Comparison of ENCODE assay signal across 16 cellular contexts in genomic region chr4:22454216-22454838, GRCh38.
"Had no signal": no experiment of that assay in that cellular context is flagged by ENCODE, and none has a peak within 500 bp of the region (broad histone marks: within the 10 kb centered on the region; RNA-seq: fewer than 3 reads in every experiment).

No MANE protein-coding gene starts in this region.

- H3K4me2 ChIP-seq: smooth muscle cell had no signal

- H3K4me3 Mint-ChIP-seq: immature natural killer cell; naive thymus-derived CD4-positive, alpha-beta T cell had no signal

- H3K9me3 ChIP-seq: esophagus muscularis mucosa, gastroesophageal sphincter, neutrophil had no signal

- H3K27ac ChIP-seq: epithelial cell of prostate, esophagus muscularis mucosa, gastroesophageal sphincter, neutrophil had no signal

- H3K4me3 ChIP-seq: esophagus muscularis mucosa, gastroesophageal sphincter, smooth muscle cell had no signal

- H3K4me1 ChIP-seq: esophagus muscularis mucosa, gastroesophageal sphincter had no signal

- H3K36me3 ChIP-seq: esophagus muscularis mucosa, gastroesophageal sphincter, neutrophil had no signal

- H3K27me3 ChIP-seq: esophagus muscularis mucosa, gastroesophageal sphincter, neutrophil had no signal

- DNase-seq: effector memory CD4-positive, alpha-beta T cell; glutamatergic neuron; immature natural killer cell; left colon; mesendoderm; naive thymus-derived CD4-positive, alpha-beta T cell; posterior cingulate gyrus; stimulated activated CD4-positive, alpha-beta T cell treated with anti-CD3 and anti-CD28 coated beads, Interleukin-2, amount 100 ng/mL, for 48 hours; stimulated activated naive CD4-positive, alpha-beta T cell treated with Interleukin-2 at 50 U/mL for 16 hours had no signal

- ATAC-seq: gastroesophageal sphincter; naive thymus-derived CD4-positive, alpha-beta T cell had no signal

- FAIRE-seq: endometrium, keratinocyte had no signal

- H3K4me1 Mint-ChIP-seq: immature natural killer cell had no signal

- H3K27me3 Mint-ChIP-seq: naive thymus-derived CD4-positive, alpha-beta T cell had no signal

- H3K9me3 Mint-ChIP-seq: immature natural killer cell; naive thymus-derived CD4-positive, alpha-beta T cell had no signal
